Comparison of ENCODE assay signal across 15 cellular contexts in genomic region chr6:16805190-16805860, GRCh38. TPM values are rescaled to one million over a fixed set of nuclear protein-coding genes. Genes with fewer than 3 reads are reported as not detected.
DNase-seq lines count a peak whose midpoint lies in the region; ATAC-seq and TF ChIP-seq lines count a peak whose summit lies in the region.
"Had no signal": no experiment of that assay in that cellular context is flagged by ENCODE, and none has a peak within 500 bp of the region (broad histone marks: within the 10 kb centered on the region; RNA-seq: fewer than 3 reads in every experiment).

No MANE protein-coding gene starts in this region.

- H4K5ac ChIP-seq in mesendoderm (ENCODE audit: low read length), result no peak overlapping the region

- no peak overlapping the region for H2BK120ac ChIP-seq in mesendoderm (ENCODE audit: low read depth, low read length)

- no CpG with 5 or more reads among the region's 5 CpGs for WGBS in mesendoderm (ENCODE audit: extremely low coverage, insufficient coverage, low lambda C conversion rate)

- H3K27ac ChIP-seq in cingulate gyrus (ENCODE audit: low read depth, low read length) (peak overlapping the region; percentile 65), mesendoderm (ENCODE audit: low read depth, low read length) (no peak overlapping the region)

- no peak overlapping the region for H2AK5ac ChIP-seq in mesendoderm (ENCODE audit: low read length)

- no peak overlapping the region for H4K8ac ChIP-seq in mesendoderm (ENCODE audit: low read depth, low read length)

- H3K4me1 Mint-ChIP-seq in CD14-positive monocyte, result peaks cover 34% of the 10 kb centered on the region
- H3K4me1 Mint-ChIP-seq: CD4-positive, CD25-positive, alpha-beta regulatory T cell had no signal

- H2BK15ac ChIP-seq in mesendoderm (replicated peaks; ENCODE audit: low read depth), result no peak overlapping the region

- H3K56ac ChIP-seq in mesendoderm (ENCODE audit: low read length), result no peak overlapping the region

- no peak overlapping the region for H3K4me2 ChIP-seq in mesendoderm (ENCODE audit: low read length)

- H3K4me3 Mint-ChIP-seq in CD14-positive monocyte, result no peak overlapping the region
- H3K4me3 Mint-ChIP-seq: CD4-positive, CD25-positive, alpha-beta regulatory T cell had no signal

- no peak overlapping the region for H2BK5ac ChIP-seq in mesendoderm (ENCODE audit: low read length)

- H3K36me3 Mint-ChIP-seq in CD14-positive monocyte, result peaks cover 0 to 7% of the 10 kb centered on the region in 2 donors
- H3K36me3 Mint-ChIP-seq: CD4-positive, CD25-positive, alpha-beta regulatory T cell had no signal

- no peaks in the 10 kb centered on the region for H3K36me3 ChIP-seq in mesendoderm (ENCODE audit: control insufficient read depth, insufficient read depth, low read length)

- no peaks in the 10 kb centered on the region for H3K79me2 ChIP-seq in mesendoderm (ENCODE audit: control insufficient read depth, insufficient read depth, low read length)

- H3K23ac ChIP-seq in mesendoderm (ENCODE audit: low read length), result no peak overlapping the region

- peaks cover 6% of the 10 kb centered on the region for H3K4me1 ChIP-seq in mesendoderm (ENCODE audit: control insufficient read depth, low read depth, low read length)

- no peak overlapping the region for H3K4me3 ChIP-seq in mesendoderm (ENCODE audit: low read length)
- H3K4me3 ChIP-seq: mucosa of descending colon had no signal

- H3K27ac Mint-ChIP-seq in CD14-positive monocyte, result peak overlapping the region in 2 of 7 donors; percentile 1 to 68

- H3K27me3 ChIP-seq in mesendoderm (ENCODE audit: insufficient read depth, low read length, poor library complexity), result no peaks in the 10 kb centered on the region

- intact Hi-C loops in CD14-positive monocyte (cut with micrococcal nuclease), result no loop called here

- no peak overlapping the region for H3K18ac ChIP-seq in mesendoderm (ENCODE audit: low read length)

- no peak overlapping the region for H3K9ac ChIP-seq in mesendoderm (ENCODE audit: low read length)

- no peak overlapping the region for H3K4ac ChIP-seq in mesendoderm (ENCODE audit: low read depth, low read length)

- H3K9me3 Mint-ChIP-seq in CD14-positive monocyte, result peaks cover 4 to 25% (median 15%) of the 10 kb centered on the region in 7 donors

- ATAC-seq in GM18873 (IDR thresholded peaks at IDR 0.05; ENCODE audit: low FRiP score, unreplicated experiment) (no peak), HG02678 (IDR thresholded peaks at IDR 0.05; ENCODE audit: unreplicated experiment) (no peak)
- ATAC-seq: activated CD4-positive, CD25-positive, alpha-beta regulatory T cell treated with anti-CD3 and anti-CD28 coated beads, Interleukin-2, amount 50 U/mL, for 24 hours; mucosa of descending colon had no signal

- TF ChIP-seq CTCF in CD14-positive monocyte (IDR thresholded peaks at IDR 0.05), result no peak

- H3K79me1 ChIP-seq in mesendoderm (ENCODE audit: low read length), result no peaks in the 10 kb centered on the region

- H3K27me3 Mint-ChIP-seq in CD14-positive monocyte (ENCODE audit: low read depth in 3 of 3), result peaks cover 0 to 4% (median 0%) of the 10 kb centered on the region in 3 donors

- peak; percentile 21 for DNase-seq in COR-L47 (lab: John Stamatoyannopoulos, UW)
- DNase-seq in NCI-H226, result peak; percentile 46
- peak; percentile 55 for DNase-seq in mesendoderm
- no peak for DNase-seq in CD14-positive monocyte (ENCODE audit: low spot score)
- DNase-seq in C1 segment of cervical spinal cord (lab: John Stamatoyannopoulos, UW), result no peak
- DNase-seq: activated effector memory CD4-positive, alpha-beta T cell treated with anti-CD3 and anti-CD28 coated beads, Interleukin-2, amount 50 U/mL, for 16 hours; CD4-positive, CD25-positive, alpha-beta regulatory T cell; cortex of kidney; mucosa of descending colon; NCI-H187 treated with DMSO at 0.1 percent for 48 hours; SHP77 had no signal

RNA-seq across cellular contexts. Expression of gene ATXN1, which starts 44.1 kb away (rescaled TPM):
- 3.7 TPM for polyA plus RNA-seq in mesendoderm (2013, experiment 1 of 2)
- 3.7 TPM for polyA plus RNA-seq in mesendoderm (2013, experiment 2 of 2)
- 10 to 100 TPM in 1 of 2 donors, 1 to 10 TPM in 1; 8.8 to 10.9 TPM for polyA plus RNA-seq in CD14-positive monocyte

Comparison
In these comparisons a context has a peak if more than half of its experiments do, and no peak if none do; other contexts are left out.
1. DNase-seq: peak in COR-L47 (single experiment), NCI-H226 (single experiment) and mesendoderm (single experiment); none in CD14-positive monocyte (single experiment) and C1 segment of cervical spinal cord (0 of 14).